In the genomic region with DNA sequence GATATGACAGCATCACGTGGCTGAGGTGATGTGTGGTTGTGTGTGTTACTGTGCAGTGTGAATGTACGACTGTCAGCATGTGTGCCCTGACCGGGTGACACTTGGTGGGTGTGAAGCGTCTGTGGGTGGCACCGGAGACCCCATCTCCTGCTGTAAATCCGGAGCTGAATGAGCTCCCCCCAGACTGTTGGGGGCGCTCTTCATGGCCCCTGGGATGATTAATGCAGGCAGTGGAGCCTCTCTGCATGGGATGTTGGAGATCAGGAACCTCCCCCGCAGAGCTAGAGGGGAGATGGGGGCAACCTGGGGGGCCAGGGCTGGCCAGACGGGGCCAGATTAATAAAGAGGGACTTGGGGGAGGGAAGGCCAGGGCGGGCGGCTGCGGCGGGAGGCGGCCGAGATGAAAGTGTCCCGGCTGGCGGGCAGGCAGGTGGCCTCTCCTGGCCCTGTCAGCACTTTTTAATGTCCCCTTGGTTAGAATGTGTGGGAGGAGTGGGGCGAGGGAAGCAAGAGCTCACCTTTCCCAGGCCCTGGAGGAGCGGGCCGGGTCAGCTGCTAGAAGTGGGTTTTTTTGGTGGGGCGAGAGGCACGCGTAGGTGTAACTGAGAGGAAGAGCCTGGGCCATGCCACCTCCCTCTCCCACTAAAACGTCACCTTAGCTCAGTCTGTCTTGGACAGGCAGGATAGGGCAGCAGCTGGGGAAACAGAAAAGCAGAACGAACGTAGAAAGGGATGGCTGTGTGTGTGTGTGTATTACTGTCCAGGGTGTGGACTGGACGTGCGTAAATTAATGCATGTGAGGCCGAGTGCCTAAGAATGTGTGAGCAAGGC, we compare ENCODE assay signal across 1 cellular context.
TF ChIP-seq lines count a peak whose summit lies in the region.

No MANE protein-coding gene starts in this region.

TF ChIP-seq in H1, 55 proteins besides CTCF, POLR2A, EP300 and RAD21:
- TF ChIP-seq JUND (IDR thresholded peaks at IDR 0.05; ENCODE audit: low read length) (no peak), BCL11A (IDR thresholded peaks at IDR 0.05; ENCODE audit: low read depth in 2 of 2, low read length in 2 of 2) (no peak), NANOG (IDR thresholded peaks at IDR 0.05; ENCODE audit: insufficient read depth, low read depth, low read length, poor library complexity, severe bottlenecking) (no peak), CHD1 (IDR thresholded peaks at IDR 0.05; ENCODE audit: low read depth, low read length) (no peak), JUN (IDR thresholded peaks at IDR 0.05; ENCODE audit: low read depth, low read length) (no peak), MAFK (IDR thresholded peaks at IDR 0.05; ENCODE audit: low read depth, low read length) (peak; percentile 47; the same call in 1 of the 2 replicates), RBBP5 (IDR thresholded peaks at IDR 0.05; ENCODE audit: borderline replicate concordance, low read depth, low read length) (no peak), PHF8 (conservative IDR thresholded peaks at IDR 0.05; ENCODE audit: low read depth, low read length) (0 out of 2 replicates have a peak, but pooled peaks have one; percentile 39), GTF2F1 (IDR thresholded peaks at IDR 0.05; ENCODE audit: borderline replicate concordance, low read depth, low read length) (no peak), CREB1 (IDR thresholded peaks at IDR 0.05) (0 out of 2 replicates have a peak, but pooled peaks have one; percentile 14), BACH1 (IDR thresholded peaks at IDR 0.05; ENCODE audit: low read length) (no peak), FOSL1 (IDR thresholded peaks at IDR 0.05; ENCODE audit: insufficient read depth, low read depth, low read length) (no peak), KDM4A (IDR thresholded peaks at IDR 0.05; ENCODE audit: low read depth, low read length, severe bottlenecking) (peak; percentile 77), TCF12 (IDR thresholded peaks at IDR 0.05; ENCODE audit: low read depth, low read length) (no peak), RXRA (IDR thresholded peaks at IDR 0.05; ENCODE audit: insufficient read depth, low read depth, low read length) (no peak), CEBPB (IDR thresholded peaks at IDR 0.05; ENCODE audit: low read depth, low read length) (no peak), TEAD4 (IDR thresholded peaks at IDR 0.05; ENCODE audit: low read depth, low read length) (no peak), RFX5 (IDR thresholded peaks at IDR 0.05; ENCODE audit: borderline replicate concordance, low read depth, low read length) (no peak), HDAC6 (IDR thresholded peaks at IDR 0.05; ENCODE audit: low read depth, low read length) (no peak), ZNF274 (IDR thresholded peaks at IDR 0.05; ENCODE audit: borderline replicate concordance, extremely low read depth, low read length) (no peak), ASH2L (IDR thresholded peaks at IDR 0.05; ENCODE audit: low read length) (no peak), SIN3A (conservative IDR thresholded peaks at IDR 0.05 in 1 of 2, IDR thresholded peaks at IDR 0.05 in 1 of 2; ENCODE audit: low read depth in 1 of 2, low read length in 2 of 2) (no peak; a peak in 1 of 4 replicates), SP2 (IDR thresholded peaks at IDR 0.05; ENCODE audit: low read length) (peak; percentile 18; the same call in 1 of the 2 replicates), SIX5 (IDR thresholded peaks at IDR 0.05; ENCODE audit: low read depth, low read length) (no peak), EZH2 (IDR thresholded peaks at IDR 0.05; ENCODE audit: low read depth, low read length, severe bottlenecking) (no peak), KDM1A (IDR thresholded peaks at IDR 0.05; ENCODE audit: borderline replicate concordance, low read length) (no peak), GABPA (IDR thresholded peaks at IDR 0.05; ENCODE audit: borderline replicate concordance, insufficient read depth, low read length) (no peak), KDM5A (IDR thresholded peaks at IDR 0.05; ENCODE audit: low read length) (no peak), YY1 (IDR thresholded peaks at IDR 0.05; ENCODE audit: low read depth, low read length) (0 out of 2 replicates have a peak, but pooled peaks have one; percentile 57), SP4 (IDR thresholded peaks at IDR 0.05; ENCODE audit: low read length) (no peak), TBP (IDR thresholded peaks at IDR 0.05; ENCODE audit: low read depth, low read length) (no peak), CHD2 (IDR thresholded peaks at IDR 0.05; ENCODE audit: low read length) (no peak), HDAC2 (IDR thresholded peaks at IDR 0.05; ENCODE audit: borderline replicate concordance in 1 of 2, low read depth in 2 of 2, low read length in 2 of 2) (0 out of 4 replicates have a peak, but pooled peaks of 1 of the 2 experiments have one; percentile 26), SUZ12 (IDR thresholded peaks at IDR 0.05; ENCODE audit: low read length) (no peak), SAP30 (IDR thresholded peaks at IDR 0.05; ENCODE audit: insufficient read depth, insufficient replicate concordance, low read length) (no peak)
- TF ChIP-seq, protein P1, sequence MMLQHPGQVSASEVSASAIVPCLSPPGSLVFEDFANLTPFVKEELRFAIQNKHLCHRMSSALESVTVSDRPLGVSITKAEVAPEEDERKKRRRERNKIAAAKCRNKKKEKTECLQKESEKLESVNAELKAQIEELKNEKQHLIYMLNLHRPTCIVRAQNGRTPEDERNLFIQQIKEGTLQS (IDR thresholded peaks at IDR 0.05; ENCODE audit: insufficient read depth, low read depth, low read length): no peak
- TF ChIP-seq, protein P2, sequence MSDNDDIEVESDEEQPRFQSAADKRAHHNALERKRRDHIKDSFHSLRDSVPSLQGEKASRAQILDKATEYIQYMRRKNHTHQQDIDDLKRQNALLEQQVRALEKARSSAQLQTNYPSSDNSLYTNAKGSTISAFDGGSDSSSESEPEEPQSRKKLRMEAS (IDR thresholded peaks at IDR 0.05): no peak; the same call in 1 of the 2 replicates
